Comparison of ENCODE assay signal across 1 cellular context in genomic region chr5:151537044-151537443, GRCh38.
TF ChIP-seq lines count a peak whose summit lies in the region.

No MANE protein-coding gene starts in this region.

TF ChIP-seq in HEK293, 187 proteins besides CTCF, POLR2A, EP300 and RAD21 (continued from another document):
- TF ChIP-seq ELK4 (IDR thresholded peaks at IDR 0.05; ENCODE audit: borderline replicate concordance, low read depth, low read length) (no peak), ZBTB26 (tag by site-specific recombination; optimal IDR thresholded peaks at IDR 0.05) (no peak), IKZF3 (tag by site-specific recombination; IDR thresholded peaks at IDR 0.05) (no peak), ZNF677 (tag by site-specific recombination; IDR thresholded peaks at IDR 0.05) (no peak), MZF1 (tag by site-specific recombination; IDR thresholded peaks at IDR 0.05; ENCODE audit: borderline replicate concordance) (no peak), ZNF248 (tag by site-specific recombination; IDR thresholded peaks at IDR 0.05) (no peak), ZNF175 (tag by site-specific recombination; IDR thresholded peaks at IDR 0.05) (no peak), MEIS1 (CRISPR knock-in tag; IDR thresholded peaks at IDR 0.05; ENCODE audit: borderline replicate concordance) (no peak), ZBTB1 (tag by site-specific recombination; IDR thresholded peaks at IDR 0.05) (no peak), ZSCAN4 (tag by site-specific recombination; IDR thresholded peaks at IDR 0.05) (no peak), ZNF366 (tag by site-specific recombination; conservative IDR thresholded peaks at IDR 0.05) (peak; percentile 73), REPIN1 (tag by site-specific recombination; IDR thresholded peaks at IDR 0.05; ENCODE audit: low read depth) (no peak), PRDM1 (tag by site-specific recombination; IDR thresholded peaks at IDR 0.05) (peak; percentile 71)
TF ChIP-seq in HEK293: peak in this region for 3.
